29 cellular contexts compared by ENCODE assay signal in the genomic region with DNA sequence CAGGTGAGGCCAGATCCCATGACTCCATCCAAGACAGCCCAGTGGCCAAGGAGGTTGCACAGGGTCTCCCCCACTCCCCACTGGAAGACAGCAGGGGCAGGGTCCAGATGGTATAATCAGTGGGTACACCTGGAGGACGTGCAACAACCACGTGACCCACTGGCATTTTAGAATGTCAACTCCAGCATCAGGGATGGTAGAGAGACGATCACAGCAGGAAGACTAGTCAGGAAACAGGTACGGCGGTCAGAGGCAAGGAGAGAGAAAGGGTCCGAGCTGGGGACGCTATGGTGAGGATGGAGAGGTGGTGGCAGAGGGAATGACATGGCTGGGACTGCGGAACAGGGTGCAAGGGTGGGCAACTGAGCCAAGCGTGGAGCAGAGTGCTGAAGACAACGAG. TPM values are rescaled to one million over a fixed set of nuclear protein-coding genes. Genes with fewer than 3 reads are reported as not detected.
A peak's percentile ranks its signal among the peaks of the same experiment; 100 is the strongest.
DNase-seq lines count a peak whose midpoint lies in the region; ATAC-seq and TF ChIP-seq lines count a peak whose summit lies in the region.
"Had no signal": no experiment of that assay in that cellular context is flagged by ENCODE, and none has a peak within 500 bp of the region (broad histone marks: within the 10 kb centered on the region; RNA-seq: fewer than 3 reads in every experiment).

No MANE protein-coding gene starts in this region.

- H3K23ac ChIP-seq in mesenchymal stem cell (ENCODE audit: low read length in 2 of 2): no peak overlapping the region

- no peak overlapping the region for H2AK5ac ChIP-seq in mesenchymal stem cell (ENCODE audit: low read length, severe bottlenecking)

- no peaks in the 10 kb centered on the region for H3K9me3 Mint-ChIP-seq in WTC11
- no peaks in the 10 kb centered on the region for H3K9me3 Mint-ChIP-seq in stimulated activated naive B cell treated with anti-CD40 and anti-IgM and Interleukin-4, amounts not matched to agents 10 μg/mL and 1 μg/mL and 100 μg/mL, for 72 hours
- H3K9me3 Mint-ChIP-seq in activated CD8-positive, alpha-beta T cell treated with anti-CD3 and anti-CD28 coated beads, Interleukin-2, amount 10 ng/mL, durations not matched to agents 7 days and 5 days (ENCODE audit: insufficient read depth): no peaks in the 10 kb centered on the region
- H3K9me3 Mint-ChIP-seq: activated T-helper 2 cell treated with anti-CD3 and anti-CD28 coated beads, Interferon-gamma antibody, Interleukin-2, Interleukin-4, amounts not matched to agents 10 μg/mL and 5 μg/mL and 100 μg/mL, durations not matched to agents 14 hours and 24 hours and 36 hours; natural killer cell treated with Interleukin-12 subunit alpha and Interleukin-12 subunit beta and Interleukin-15 and Interleukin-18, amount 100 ng/mL, for 72 hours had no signal

- peak; percentile 36 for DNase-seq in right atrium auricular region (ENCODE audit: low spot score)
- DNase-seq in left cardiac atrium: no peak
- DNase-seq in WTC11 (ENCODE audit: low spot score): no peak
- DNase-seq in mesenchymal stem cell: no peak
- DNase-seq in stimulated activated naive B cell treated with anti-CD40 and anti-IgM and Interleukin-4, amounts not matched to agents 10 μg/mL and 1 μg/mL and 100 μg/mL, for 72 hours: no peak
- no peak for DNase-seq in NCI-H2196 treated with DMSO at 0.1 percent for 48 hours (lab: John Stamatoyannopoulos, UW; ENCODE audit: unreplicated experiment)
- no peak for DNase-seq in activated CD8-positive, alpha-beta T cell treated with anti-CD3 and anti-CD28 coated beads, Interleukin-2, amount 10 ng/mL, durations not matched to agents 7 days and 5 days
- DNase-seq: activated CD4-positive, alpha-beta T cell treated with anti-CD3 and anti-CD28 coated beads, Interleukin-2, amount 50 U/mL, for 1 hour; activated CD8-positive, alpha-beta memory T cell treated with anti-CD3 and anti-CD28 coated beads, Interleukin-2, amount 50 U/mL, for 48 hours; amniotic stem cell; DND-41; GOT3; KBM-7; left ventricle myocardium superior; NCI-H1105 treated with DMSO at 0.1 percent for 48 hours; NCI-H2029; NCI-H226; NCI-H69; pancreas; SIG-M5; spleen; SW 1271; T1000 had no signal

- no peak overlapping the region for H2BK15ac ChIP-seq in mesenchymal stem cell (ENCODE audit: low read depth, poor library complexity, severe bottlenecking)

- H4K91ac ChIP-seq in mesenchymal stem cell (ENCODE audit: low read length): peak overlapping the region; percentile 9

- H3K4me3 ChIP-seq in right atrium auricular region (no peak overlapping the region), mesenchymal stem cell (ENCODE audit: insufficient read depth in 1 of 2, low read depth in 1 of 2, low read length in 2 of 2) (no peak overlapping the region)
- H3K4me3 ChIP-seq: BLaER1 treated with 17β-estradiol and CSF1 and Interleukin-3, amounts not matched to agents 10 nM and 100 nM; pancreas; spleen; suprapubic skin had no signal

- no peak overlapping the region for H3K4ac ChIP-seq in mesenchymal stem cell (ENCODE audit: low read depth in 1 of 2, low read length in 2 of 2)

- 95% methylated on average over 10 of the region's 10 CpGs for WGBS in mesenchymal stem cell

- CTCF ChIA-PET in WTC11 (lab: Charles Lee): interaction anchor here (0.9 to 1.5 kb wide), 2 partner anchors 16 to 242 kb away, joined by 4 to 5 read pairs; no protein-coding TSS in a partner anchor
- CTCF ChIA-PET in activated CD8-positive, alpha-beta T cell treated with anti-CD3 and anti-CD28 coated beads, Interleukin-2, amount 10 ng/mL, durations not matched to agents 7 days and 5 days (lab: Charles Lee): interaction anchor here (1.9 kb wide), 1 partner anchor 12 kb away, joined by 6 read pairs; no protein-coding TSS in a partner anchor

- POLR2A ChIA-PET in WTC11 (lab: Charles Lee): no interaction called here
- POLR2A ChIA-PET in activated CD8-positive, alpha-beta T cell treated with anti-CD3 and anti-CD28 coated beads, Interleukin-2, amount 10 ng/mL, durations not matched to agents 7 days and 5 days (lab: Charles Lee): no interaction called here

- H3K36me3 ChIP-seq in right atrium auricular region (peaks cover 25% of the 10 kb centered on the region), mesenchymal stem cell (ENCODE audit: control insufficient read depth in 1 of 2, insufficient read depth in 2 of 2, low read depth in 1 of 2, low read length in 2 of 2) (peaks cover 34 to 74% of the 10 kb centered on the region in 2 experiments)

- H3K27ac ChIP-seq in right atrium auricular region (no peak overlapping the region), mesenchymal stem cell (ENCODE audit: low read length, poor library complexity, severe bottlenecking) (no peak overlapping the region)
- H3K27ac ChIP-seq: BLaER1 treated with 17β-estradiol and CSF1 and Interleukin-3, amounts not matched to agents 10 nM and 100 nM; pancreas; suprapubic skin had no signal

- H3K9me3 ChIP-seq in right atrium auricular region (no peaks in the 10 kb centered on the region), mesenchymal stem cell (ENCODE audit: control insufficient read depth, low read length) (no peaks in the 10 kb centered on the region)
- H3K9me3 ChIP-seq: BLaER1 treated with 17β-estradiol and CSF1 and Interleukin-3, amounts not matched to agents 10 nM and 100 nM; pancreas; spleen; suprapubic skin had no signal

- no peak overlapping the region for H3K14ac ChIP-seq in mesenchymal stem cell (ENCODE audit: low read length in 2 of 2)

- H3K27me3 ChIP-seq in right atrium auricular region: no peaks in the 10 kb centered on the region
- H3K27me3 ChIP-seq in mesenchymal stem cell (ENCODE audit: control insufficient read depth in 1 of 2, insufficient read depth in 1 of 2, low read length in 2 of 2): no peaks in the 10 kb centered on the region
- H3K27me3 ChIP-seq: BLaER1 treated with 17β-estradiol and CSF1 and Interleukin-3, amounts not matched to agents 10 nM and 100 nM; pancreas; spleen; suprapubic skin had no signal

- H3K9ac ChIP-seq in mesenchymal stem cell (ENCODE audit: low read length): no peak overlapping the region
- H3K9ac ChIP-seq: BLaER1 treated with 17β-estradiol and CSF1 and Interleukin-3, amounts not matched to agents 10 nM and 100 nM had no signal

- H4K8ac ChIP-seq in mesenchymal stem cell (ENCODE audit: low read length): no peak overlapping the region

- peak overlapping the region; percentile 49; the same call in 1 of the 2 replicates for H3K27ac Mint-ChIP-seq in WTC11
- peak overlapping the region; percentile 63 for H3K27ac Mint-ChIP-seq in stimulated activated naive B cell treated with anti-CD40 and anti-IgM and Interleukin-4, amounts not matched to agents 10 μg/mL and 1 μg/mL and 100 μg/mL, for 72 hours
- no peak overlapping the region for H3K27ac Mint-ChIP-seq in activated CD8-positive, alpha-beta T cell treated with anti-CD3 and anti-CD28 coated beads, Interleukin-2, amount 10 ng/mL, durations not matched to agents 7 days and 5 days
- H3K27ac Mint-ChIP-seq: activated T-helper 2 cell treated with anti-CD3 and anti-CD28 coated beads, Interferon-gamma antibody, Interleukin-2, Interleukin-4, amounts not matched to agents 10 μg/mL and 5 μg/mL and 100 μg/mL, durations not matched to agents 14 hours and 24 hours and 36 hours; natural killer cell treated with Interleukin-12 subunit alpha and Interleukin-12 subunit beta and Interleukin-15 and Interleukin-18, amount 100 ng/mL, for 72 hours had no signal

- H2AFZ ChIP-seq in mesenchymal stem cell (ENCODE audit: low read depth, low read length): no peak overlapping the region

- H2BK120ac ChIP-seq in mesenchymal stem cell (ENCODE audit: low read depth, low read length): no peak overlapping the region

- H2BK5ac ChIP-seq in mesenchymal stem cell (ENCODE audit: low read depth, low read length, poor library complexity, severe bottlenecking): no peak overlapping the region

- ATAC-seq in left cardiac atrium: no peak
- ATAC-seq in WTC11: no peak
- no peak for ATAC-seq in stimulated activated naive B cell treated with anti-CD40 and anti-IgM and Interleukin-4, amounts not matched to agents 10 μg/mL and 1 μg/mL and 100 μg/mL, for 72 hours (replicated peaks)
- ATAC-seq in GM21367 (IDR thresholded peaks at IDR 0.05; ENCODE audit: unreplicated experiment): no peak
- no peak for ATAC-seq in activated CD8-positive, alpha-beta T cell treated with anti-CD3 and anti-CD28 coated beads, Interleukin-2, amount 10 ng/mL, durations not matched to agents 7 days and 5 days
- ATAC-seq: left ventricle myocardium superior; natural killer cell treated with Interleukin-12 subunit alpha and Interleukin-12 subunit beta and Interleukin-15 and Interleukin-18, amount 100 ng/mL, for 72 hours; Panc1; pancreas had no signal

- no peak overlapping the region for H3K4me3 Mint-ChIP-seq in WTC11
- H3K4me3 Mint-ChIP-seq in stimulated activated naive B cell treated with anti-CD40 and anti-IgM and Interleukin-4, amounts not matched to agents 10 μg/mL and 1 μg/mL and 100 μg/mL, for 72 hours: no peak overlapping the region
- H3K4me3 Mint-ChIP-seq in activated CD8-positive, alpha-beta T cell treated with anti-CD3 and anti-CD28 coated beads, Interleukin-2, amount 10 ng/mL, durations not matched to agents 7 days and 5 days: no peak overlapping the region
- H3K4me3 Mint-ChIP-seq: natural killer cell treated with Interleukin-12 subunit alpha and Interleukin-12 subunit beta and Interleukin-15 and Interleukin-18, amount 100 ng/mL, for 72 hours had no signal

- intact Hi-C loops in left cardiac atrium (cut with DNase I): no loop called here

- H2BK12ac ChIP-seq in mesenchymal stem cell (ENCODE audit: low read length in 2 of 2): no peak overlapping the region

- H3K79me1 ChIP-seq in mesenchymal stem cell (replicated peaks; ENCODE audit: low read length, poor library complexity, severe bottlenecking): peaks cover 27% of the 10 kb centered on the region

- H3K4me1 Mint-ChIP-seq in WTC11: peaks cover 23% of the 10 kb centered on the region
- H3K4me1 Mint-ChIP-seq in stimulated activated naive B cell treated with anti-CD40 and anti-IgM and Interleukin-4, amounts not matched to agents 10 μg/mL and 1 μg/mL and 100 μg/mL, for 72 hours: peaks cover 32 to 37% of the 10 kb centered on the region in 2 donors
- H3K4me1 Mint-ChIP-seq in activated CD8-positive, alpha-beta T cell treated with anti-CD3 and anti-CD28 coated beads, Interleukin-2, amount 10 ng/mL, durations not matched to agents 7 days and 5 days (ENCODE audit: low read depth): peaks cover 9% of the 10 kb centered on the region

- no peaks in the 10 kb centered on the region for H3K27me3 Mint-ChIP-seq in WTC11 (ENCODE audit: low read depth)
- no peaks in the 10 kb centered on the region for H3K27me3 Mint-ChIP-seq in stimulated activated naive B cell treated with anti-CD40 and anti-IgM and Interleukin-4, amounts not matched to agents 10 μg/mL and 1 μg/mL and 100 μg/mL, for 72 hours
- no peaks in the 10 kb centered on the region for H3K27me3 Mint-ChIP-seq in activated CD8-positive, alpha-beta T cell treated with anti-CD3 and anti-CD28 coated beads, Interleukin-2, amount 10 ng/mL, durations not matched to agents 7 days and 5 days (ENCODE audit: low read depth)
- H3K27me3 Mint-ChIP-seq: natural killer cell treated with Interleukin-12 subunit alpha and Interleukin-12 subunit beta and Interleukin-15 and Interleukin-18, amount 100 ng/mL, for 72 hours had no signal

- no peaks in the 10 kb centered on the region for H3K4me1 ChIP-seq in right atrium auricular region
- H3K4me1 ChIP-seq in mesenchymal stem cell (ENCODE audit: control insufficient read depth, insufficient read depth, low read depth, low read length): peaks cover 12% of the 10 kb centered on the region

- H3K4me2 ChIP-seq in mesenchymal stem cell (ENCODE audit: low read length, poor library complexity, severe bottlenecking): no peak overlapping the region
- H3K4me2 ChIP-seq: BLaER1 treated with 17β-estradiol and CSF1 and Interleukin-3, amounts not matched to agents 10 nM and 100 nM had no signal

- H3K18ac ChIP-seq in mesenchymal stem cell (ENCODE audit: low read depth in 1 of 2, low read length in 2 of 2): no peak overlapping the region

- H3K36me3 Mint-ChIP-seq in WTC11: peaks cover 6% of the 10 kb centered on the region
- H3K36me3 Mint-ChIP-seq in stimulated activated naive B cell treated with anti-CD40 and anti-IgM and Interleukin-4, amounts not matched to agents 10 μg/mL and 1 μg/mL and 100 μg/mL, for 72 hours: peaks cover 16 to 26% of the 10 kb centered on the region in 2 donors
- peaks cover 32% of the 10 kb centered on the region for H3K36me3 Mint-ChIP-seq in activated CD8-positive, alpha-beta T cell treated with anti-CD3 and anti-CD28 coated beads, Interleukin-2, amount 10 ng/mL, durations not matched to agents 7 days and 5 days (ENCODE audit: low read depth)

- TF ChIP-seq CTCF in right atrium auricular region (IDR thresholded peaks at IDR 0.05) (no peak), WTC11 (IDR thresholded peaks at IDR 0.05) (no peak)

RNA-seq across cellular contexts. Expression of a gene that starts 23.0 kb away (rescaled TPM):
- total RNA-seq in right atrium auricular region (10 to 100 TPM; 15.8 to 22.2 TPM), left cardiac atrium (10 to 100 TPM; 14.3 to 14.7 TPM), WTC11 (2021) (7.9 to 8.0 TPM (median 7.9 TPM) in 3 replicates)
- 18.5 TPM for polyA plus RNA-seq in mesenchymal stem cell (2013, experiment 1 of 2)
- 16.0 TPM for polyA plus RNA-seq in mesenchymal stem cell (2013, experiment 2 of 2)
- total RNA-seq in activated CD8-positive, alpha-beta T cell treated with anti-CD3 and anti-CD28 coated beads, Interleukin-2, amount 10 ng/mL, durations not matched to agents 7 days and 5 days: 10 to 100 TPM; 21.4 to 21.8 TPM
